ENCODE assay signal across 23 cellular contexts in the genomic region with DNA sequence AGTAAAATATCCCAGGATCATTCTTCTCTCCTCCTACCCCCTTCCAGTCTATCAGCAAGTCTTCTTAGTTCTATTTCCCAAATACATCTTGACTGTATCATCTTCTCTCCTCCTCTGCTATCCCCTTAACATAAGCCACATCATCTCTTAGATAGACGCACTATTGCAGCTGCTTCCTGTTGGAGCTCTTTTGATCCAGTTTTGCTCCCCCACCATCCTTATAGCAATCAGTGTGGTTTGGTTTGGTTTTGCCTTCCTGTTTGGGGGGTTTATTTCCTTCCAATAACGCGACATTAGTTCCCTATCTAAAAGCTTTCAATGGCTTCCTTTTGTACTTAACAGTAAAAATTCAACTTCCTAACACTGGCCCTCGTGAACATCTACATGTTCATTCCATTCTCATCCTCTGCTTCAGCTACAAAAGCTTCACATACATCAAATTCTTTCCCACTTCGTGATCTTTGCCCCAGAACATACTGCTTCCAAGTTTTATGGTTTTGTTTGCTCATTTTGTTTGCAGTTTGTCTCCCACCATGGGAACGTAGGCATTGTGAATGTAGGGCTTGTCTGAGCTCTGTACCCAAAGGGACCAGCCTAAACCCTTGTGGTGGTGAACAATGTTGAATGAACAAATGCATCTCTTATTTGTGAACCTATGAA. TPM values are rescaled to one million over a fixed set of nuclear protein-coding genes. Genes with fewer than 3 reads are reported as not detected.
DNase-seq lines count a peak whose midpoint lies in the region; ATAC-seq, FAIRE-seq and TF ChIP-seq lines count a peak whose summit lies in the region.
"Had no signal": no experiment of that assay in that cellular context is flagged by ENCODE, and none has a peak within 500 bp of the region (broad histone marks: within the 10 kb centered on the region; RNA-seq: fewer than 3 reads in every experiment).

No MANE protein-coding gene starts in this region.

- no peaks in the 10 kb centered on the region for H3K27me3 ChIP-seq in HepG2 (ENCODE audit: control insufficient read depth in 1 of 2, insufficient read depth in 2 of 2, low read length in 2 of 2)
- no peaks in the 10 kb centered on the region for H3K27me3 ChIP-seq in right lobe of liver
- no peaks in the 10 kb centered on the region for H3K27me3 ChIP-seq in H1 (replicated peaks in 1 of 4; ENCODE audit: control insufficient read depth in 3 of 4, extremely low read depth in 1 of 4, insufficient read depth in 3 of 4, low read length in 3 of 4)
- no peaks in the 10 kb centered on the region for H3K27me3 ChIP-seq in A673 (replicated peaks; ENCODE audit: insufficient read depth, low read depth, low read length, poor library complexity)

- CTCF ChIA-PET in HepG2 (lab: Yijun Ruan, JAX; ENCODE audit: low intra/inter-chr PET ratio, low total read pairs) (no interaction called here), H1 (lab: Charles Lee; ENCODE audit: partially characterized antibody) (interaction anchor here (0.5 to 0.8 kb wide), 2 partner anchors 10 to 18 kb away, joined by 3 read pairs; no protein-coding TSS in a partner anchor), A673 (lab: Charles Lee) (no interaction called here)

- H3K9me3 ChIP-seq in HepG2 (ENCODE audit: low read length), result no peaks in the 10 kb centered on the region
- H3K9me3 ChIP-seq in right lobe of liver, result no peaks in the 10 kb centered on the region
- H3K9me3 ChIP-seq in H1 (ENCODE audit: insufficient read depth in 2 of 2, low read depth in 1 of 2, low read length in 1 of 2), result no peaks in the 10 kb centered on the region
- no peaks in the 10 kb centered on the region for H3K9me3 ChIP-seq in A673 (ENCODE audit: low read depth, low read length, poor library complexity, severe bottlenecking)

- H3K36me3 ChIP-seq in HepG2 (replicated peaks in 1 of 2; ENCODE audit: control insufficient read depth in 1 of 2, insufficient read depth in 2 of 2, low read length in 2 of 2) (no peaks in the 10 kb centered on the region), right lobe of liver (no peaks in the 10 kb centered on the region), H1 (ENCODE audit: control insufficient read depth in 2 of 4, insufficient read depth in 4 of 4, low read length in 3 of 4) (no peaks in the 10 kb centered on the region), A673 (ENCODE audit: insufficient read depth, low read length, poor library complexity, severe bottlenecking) (no peaks in the 10 kb centered on the region)

- intact Hi-C loops in HepG2 (cut with micrococcal nuclease; ENCODE audit: unreplicated experiment) (loop anchor here (2.0 to 10.0 kb wide), 3 partner anchors 14 to 438 kb away; no protein-coding TSS in a partner anchor), right lobe of liver (cut with DNase I) (no loop called here), A673 (cut with micrococcal nuclease; ENCODE audit: unreplicated experiment) (no loop called here)

- peak overlapping the region; percentile 25 for H3K9ac ChIP-seq in HepG2 (ENCODE audit: insufficient read depth, low read depth, low read length)
- no peak overlapping the region for H3K9ac ChIP-seq in H1 (replicated peaks in 1 of 4; ENCODE audit: extremely low read depth in 1 of 4, low read depth in 3 of 4, low read length in 3 of 4)

- no peaks in the 10 kb centered on the region for H3K79me2 ChIP-seq in HepG2 (ENCODE audit: insufficient read depth, low read length)
- H3K79me2 ChIP-seq in H1 (ENCODE audit: control insufficient read depth in 1 of 2, insufficient read depth in 2 of 2, low read length in 2 of 2), result no peaks in the 10 kb centered on the region

- TF ChIP-seq EP300 in HepG2 (IDR thresholded peaks at IDR 0.05; ENCODE audit: low read depth in 2 of 2, low read length in 2 of 2) (peak in 1 of 2 experiments; percentile 38; a peak in 2 of 4 replicates), HepG2 (CRISPR knock-in tag; IDR thresholded peaks at IDR 0.05; ENCODE audit: borderline replicate concordance) (no peak), H1 (IDR thresholded peaks at IDR 0.05; ENCODE audit: borderline replicate concordance in 1 of 2, low read depth in 2 of 2, low read length in 2 of 2) (no peak)

- H3K27ac ChIP-seq in HepG2 (ENCODE audit: extremely low read length, insufficient read depth, low read length) (peak overlapping the region; percentile 61), right lobe of liver (no peak overlapping the region), H1 (ENCODE audit: low read depth, low read length) (no peak overlapping the region), A673 (ENCODE audit: low read depth, low read length, poor library complexity, severe bottlenecking) (no peak overlapping the region)
- H3K27ac ChIP-seq: 22Rv1, RWPE1, SK-N-MC had no signal

- TF ChIP-seq POLR2A in HepG2 (IDR thresholded peaks at IDR 0.05; ENCODE audit: insufficient read depth in 1 of 2, low read depth in 2 of 2, low read length in 2 of 2) (no peak), right lobe of liver (IDR thresholded peaks at IDR 0.05) (no peak), H1 (IDR thresholded peaks at IDR 0.05; ENCODE audit: control extremely low read depth in 1 of 2, low read depth in 2 of 2, low read length in 2 of 2) (no peak)

- TF ChIP-seq RAD21 in HepG2 (CRISPR knock-in tag; IDR thresholded peaks at IDR 0.05), result no peak
- TF ChIP-seq RAD21 in H1 (IDR thresholded peaks at IDR 0.05 in 1 of 2, conservative IDR thresholded peaks at IDR 0.05 in 1 of 2; ENCODE audit: low read depth in 2 of 2, low read length in 2 of 2), result no peak

- TF ChIP-seq CTCF in HepG2 (CRISPR knock-in tag; IDR thresholded peaks at IDR 0.05) (no peak), right lobe of liver (IDR thresholded peaks at IDR 0.05) (no peak), H1 (IDR thresholded peaks at IDR 0.05; ENCODE audit: control extremely low read depth in 1 of 3, insufficient read depth in 1 of 3, low read depth in 1 of 3, low read length in 3 of 3) (no peak), A673 (conservative IDR thresholded peaks at IDR 0.05; ENCODE audit: low read depth, low read length) (no peak)

- H3K23me2 ChIP-seq in H1 (ENCODE audit: low read depth, low read length), result no peaks in the 10 kb centered on the region

- no peak overlapping the region for H2BK120ac ChIP-seq in H1 (replicated peaks; ENCODE audit: low read depth, low read length)

- H2AK5ac ChIP-seq in H1 (ENCODE audit: low read depth, low read length), result no peak overlapping the region

- FAIRE-seq in HepG2 (lab: Jason Lieb, UNC) (peak; percentile 78), H1 (lab: Jason Lieb, UNC) (no peak)
- FAIRE-seq: GM12878 had no signal

- H3K79me1 ChIP-seq in H1 (ENCODE audit: low read depth, low read length), result no peaks in the 10 kb centered on the region

- POLR2A ChIA-PET in HepG2 (lab: Yijun Ruan, JAX) (interaction anchor here (1.4 kb wide), 1 partner anchor 1713 kb away, joined by 4 read pairs; no protein-coding TSS in a partner anchor), H1 (lab: Charles Lee; ENCODE audit: partially characterized antibody) (no interaction called here), A673 (lab: Charles Lee; ENCODE audit: low non-redundant PET) (no interaction called here)

- BruUV-seq in HepG2 (replicated peaks; lab: Mats Ljungman, UMichigan), result no TSS peak
- BruUV-seq in A673 (replicated peaks; lab: Mats Ljungman, UMichigan), result no TSS peak

- H2BK15ac ChIP-seq in H1 (ENCODE audit: low read length), result no peak overlapping the region; the same call in 1 of the 2 replicates

- no peaks in the 10 kb centered on the region for H4K20me1 ChIP-seq in HepG2 (ENCODE audit: insufficient read depth, low read length)
- no peaks in the 10 kb centered on the region for H4K20me1 ChIP-seq in H1 (replicated peaks in 1 of 2; ENCODE audit: control insufficient read depth in 1 of 2, insufficient read depth in 2 of 2, low read length in 2 of 2)

- WGBS in HepG2 (ENCODE audit: low lambda C conversion rate), result 5% methylated on average over 6 of the region's 6 CpGs
- WGBS in right lobe of liver (ENCODE audit: insufficient coverage, low coverage, low lambda C conversion rate, missing lambda C conversion rate), result 38% methylated on average over 6 of the region's 6 CpGs
- whole genome bisulfite sequencing in H1 (ENCODE audit: extremely low coverage in 1 of 2, insufficient coverage in 1 of 2, insufficient read length in 1 of 2, insufficient replicate concordance in 2 of 2, low coverage in 1 of 2, low lambda C conversion rate in 2 of 2, missing lambda C conversion rate in 1 of 2), 2 experiments, result 95% methylated on average over 6 of the region's 6 CpGs; no CpG with 5 or more reads in 1 of the 2 experiments

- H3K4me3 ChIP-seq in HepG2 (replicated peaks in 1 of 3; ENCODE audit: insufficient read depth in 1 of 3, low read depth in 2 of 3, low read length in 3 of 3), result no peak overlapping the region; a peak in 1 of 6 replicates
- no peak overlapping the region for H3K4me3 ChIP-seq in right lobe of liver
- H3K4me3 ChIP-seq in H1 (ENCODE audit: extremely low read depth in 1 of 4, insufficient read depth in 2 of 4, low read depth in 3 of 4, low read length in 4 of 4), result no peak overlapping the region
- no peak overlapping the region for H3K4me3 ChIP-seq in A673 (ENCODE audit: low read depth, low read length, poor library complexity, severe bottlenecking)
- H3K4me3 ChIP-seq: GM12878, SK-N-MC had no signal

- H3K4me1 ChIP-seq in HepG2 (ENCODE audit: insufficient read depth, low read length) (peaks cover 25% of the 10 kb centered on the region), right lobe of liver (no peaks in the 10 kb centered on the region), H1 (replicated peaks in 1 of 4; ENCODE audit: control insufficient read depth in 3 of 4, insufficient read depth in 4 of 4, low read length in 3 of 4) (no peaks in the 10 kb centered on the region; a peak in 1 of 7 replicates), A673 (ENCODE audit: insufficient read depth, low read length, poor library complexity, severe bottlenecking) (peaks cover 20% of the 10 kb centered on the region)

- no peak overlapping the region for H3K23ac ChIP-seq in H1 (ENCODE audit: insufficient read length)

- peak overlapping the region; percentile 45 for H3K4me2 ChIP-seq in HepG2 (ENCODE audit: low read depth, low read length)
- no peak overlapping the region for H3K4me2 ChIP-seq in H1 (ENCODE audit: insufficient read depth in 1 of 2, low read depth in 2 of 2, low read length in 2 of 2)

- H3K4ac ChIP-seq in H1 (replicated peaks; ENCODE audit: insufficient read length, low read depth, low read length), result no peak overlapping the region

- H3K14ac ChIP-seq in H1 (ENCODE audit: insufficient read length), result no peak overlapping the region

- H3K18ac ChIP-seq in H1 (ENCODE audit: extremely low read depth, low read length), result no peak overlapping the region

- H2BK20ac ChIP-seq in H1 (ENCODE audit: low read length), result no peak overlapping the region

- H2AFZ ChIP-seq in HepG2 (ENCODE audit: low read length), result peak overlapping the region; percentile 29
- H2AFZ ChIP-seq in H1 (ENCODE audit: low read length), result no peak overlapping the region

- in situ Hi-C loops in HepG2 (cut with HindIII; ENCODE audit: extremely low pct_ligation_motif_present, low pct_unique_long_range_greater_than_20kb), result loop anchor here (25.0 kb wide), 1 partner anchor 1095 kb away; no protein-coding TSS in a partner anchor

- H2BK5ac ChIP-seq in H1 (ENCODE audit: low read depth, low read length), result no peak overlapping the region

- no peak overlapping the region for H3K56ac ChIP-seq in H1 (replicated peaks; ENCODE audit: insufficient read length, low read depth, low read length)

- H4K8ac ChIP-seq in H1 (ENCODE audit: extremely low read depth, insufficient read depth, low read length), result no peak overlapping the region

- no peak overlapping the region for H4K91ac ChIP-seq in H1 (replicated peaks; ENCODE audit: insufficient read length, low read length)

- H2BK12ac ChIP-seq in H1 (ENCODE audit: low read depth, low read length), result peak overlapping the region; percentile 77; the same call in 1 of the 2 replicates

- DNase-seq in HepG2 (ENCODE audit: low spot score), result peak; percentile 94
- DNase-seq in right lobe of liver, result no peak
- DNase-seq in MV-4-11 (lab: John Stamatoyannopoulos, UW), result peak; percentile 8
- no peak for DNase-seq in H1 (ENCODE audit: low read depth in 1 of 2, low spot score in 2 of 2)
- DNase-seq in occipital lobe (lab: John Stamatoyannopoulos, UW), result no peak
- no peak for DNase-seq in pons (ENCODE audit: low spot score)
- DNase-seq in DMS153 treated with DMSO at 0.1 percent for 48 hours (lab: John Stamatoyannopoulos, UW; ENCODE audit: unreplicated experiment), result no peak
- no peak for DNase-seq in A673 (ENCODE audit: low spot score)
- DNase-seq: AML-193; DMS79; HCEC 1CT; KG1; NCI-H1105 treated with DMSO at 0.1 percent for 48 hours; NCI-H2029 treated with DMSO at 0.1 percent for 48 hours; NCI-H226; NCI-H510A treated with DMSO at 0.1 percent for 48 hours; NCI-H748 treated with DMSO at 0.1 percent for 48 hours; NK-92 treated with Interleukin-12 subunit alpha and Interleukin-12 subunit beta, amount 100 ng/mL, for 24 hours; SHP77 treated with DMSO at 0.1 percent for 48 hours had no signal

- H4K5ac ChIP-seq in H1 (ENCODE audit: insufficient read length, low read depth, low read length), result no peak overlapping the region

- ATAC-seq in HepG2 (peak; percentile 100), right lobe of liver (no peak)
- ATAC-seq: GM12878 had no signal

RNA-seq across cellular contexts. Expression of gene PLXDC2, which starts 33.7 kb away (rescaled TPM):
- total RNA-seq in HepG2 (2016; rRNA removed; fragmentation: Illumina TruSeq; extraction: Trizol) (1.7 and 2.1 TPM in 2 replicates), right lobe of liver (1 to 10 TPM; 4.1 to 6.5 (median 5.3) TPM), occipital lobe (12.5 TPM), A673 (2021) (69.6 and 74.8 TPM in 2 replicates)
- 1.7 and 1.8 TPM in 2 replicates for total RNA-seq in HepG2 (2016; cell fraction: cytosol; rRNA removed; fragmentation: Illumina TruSeq; extraction: Trizol; ENCODE audit: low read depth)
- 1.5 and 1.8 TPM in 2 replicates for total RNA-seq in HepG2 (2016; cell fraction: insoluble cytoplasmic fraction; rRNA removed; fragmentation: Illumina TruSeq; extraction: Trizol)
- 1.4 and 1.6 TPM in 2 replicates for total RNA-seq in HepG2 (2016; cell fraction: membrane; rRNA removed; fragmentation: Illumina TruSeq; extraction: Trizol)
- total RNA-seq in HepG2 (2016; cell fraction: nucleus; rRNA removed; fragmentation: Illumina TruSeq; extraction: Trizol), result 4.5 and 4.6 TPM in 2 replicates
- polyA plus RNA-seq in HepG2 (2011; rRNA removed) (2.4 and 2.8 TPM in 2 replicates), H1 (2011; rRNA removed) (11.3 and 23.0 TPM in 2 replicates)
- 1.1 and 2.2 TPM in 2 replicates for polyA plus RNA-seq in HepG2 (2011; cell fraction: cytosol; rRNA removed)
- 3.3 and 4.0 TPM in 2 replicates for polyA plus RNA-seq in HepG2 (2011; cell fraction: nucleus; rRNA removed)
- 1.4 and 1.8 TPM in 2 replicates for polyA plus RNA-seq in HepG2 (2012)
- 0.11 and 0.20 TPM in 2 replicates for polyA plus RNA-seq in HepG2 (2016; cell fraction: cytosol; fragmentation: Illumina TruSeq; extraction: Trizol; ENCODE audit: low read depth)
- 0.60 and 1.0 TPM in 2 replicates for polyA plus RNA-seq in HepG2 (2016; cell fraction: insoluble cytoplasmic fraction; fragmentation: Illumina TruSeq; extraction: Trizol; ENCODE audit: low read depth)
- 0.44 and 0.47 TPM in 2 replicates for polyA plus RNA-seq in HepG2 (2016; cell fraction: membrane; fragmentation: Illumina TruSeq; extraction: Trizol; ENCODE audit: low read depth)
- 1.1 and 2.2 TPM in 2 replicates for polyA plus RNA-seq in HepG2 (2016; cell fraction: nucleus; fragmentation: Illumina TruSeq; extraction: Trizol; ENCODE audit: insufficient read depth, low read depth)
- polyA minus RNA-seq in HepG2 (2011; rRNA and poly(A)+ RNA removed; ENCODE audit: low replicate concordance), result 0.05 and 5.6 TPM in 2 replicates
- 1.2 and 1.9 TPM in 2 replicates for polyA minus RNA-seq in HepG2 (2011; cell fraction: cytosol; rRNA and poly(A)+ RNA removed)
- polyA minus RNA-seq in HepG2 (2011; cell fraction: nucleus; rRNA and poly(A)+ RNA removed), result 16.4 and 22.1 TPM in 2 replicates
- total RNA-seq in H1 (2021; fragmentation: NEBNext Ultra II Directional; extraction: Animal tissue kit (Norgen Biotek cat#: 25700)), result 40.1 and 40.5 TPM in 2 replicates
- polyA plus RNA-seq in H1 (2011; cell fraction: cytosol; rRNA removed), result 16.4 TPM
- polyA plus RNA-seq in H1 (2011; cell fraction: nucleus; rRNA removed), result 24.7 TPM
- polyA plus RNA-seq in H1 (2012, experiment 1 of 2), result 16.7 to 24.1 TPM (median 19.4 TPM) in 4 replicates
- 3.3 TPM for polyA plus RNA-seq in H1 (2012, experiment 2 of 2)
- polyA plus RNA-seq in H1 (2013, experiment 1 of 2), result 38.8 TPM
- polyA plus RNA-seq in H1 (2013, experiment 2 of 2), result 39.9 TPM
- polyA minus RNA-seq in H1 (2011; rRNA and poly(A)+ RNA removed), result 60.9 and 99.3 TPM in 2 replicates
- 22.5 TPM for polyA minus RNA-seq in H1 (2011; cell fraction: cytosol; rRNA and poly(A)+ RNA removed)
- polyA minus RNA-seq in H1 (2011; cell fraction: nucleus; rRNA and poly(A)+ RNA removed), result 80.5 TPM

Comparison
In these comparisons a context has a peak if more than half of its experiments do, and no peak if none do; other contexts are left out.
1. DNase-seq: peak in HepG2 (single experiment) and MV-4-11 (single experiment); none in right lobe of liver (0 of 3), H1 (0 of 2), occipital lobe (single experiment), pons (single experiment), DMS153 treated with DMSO at 0.1 percent for 48 hours (single experiment) and A673 (single experiment).
2. Of the 41 proteins assayed by ChIP-seq in both HepG2 and H1: peak only in HepG2: ASH2L, ATF2 and HDAC2; only in H1: none; in both: none; in neither: 37; mixed calls (peak in some experiments, not most) for 1.